In the genomic region with DNA sequence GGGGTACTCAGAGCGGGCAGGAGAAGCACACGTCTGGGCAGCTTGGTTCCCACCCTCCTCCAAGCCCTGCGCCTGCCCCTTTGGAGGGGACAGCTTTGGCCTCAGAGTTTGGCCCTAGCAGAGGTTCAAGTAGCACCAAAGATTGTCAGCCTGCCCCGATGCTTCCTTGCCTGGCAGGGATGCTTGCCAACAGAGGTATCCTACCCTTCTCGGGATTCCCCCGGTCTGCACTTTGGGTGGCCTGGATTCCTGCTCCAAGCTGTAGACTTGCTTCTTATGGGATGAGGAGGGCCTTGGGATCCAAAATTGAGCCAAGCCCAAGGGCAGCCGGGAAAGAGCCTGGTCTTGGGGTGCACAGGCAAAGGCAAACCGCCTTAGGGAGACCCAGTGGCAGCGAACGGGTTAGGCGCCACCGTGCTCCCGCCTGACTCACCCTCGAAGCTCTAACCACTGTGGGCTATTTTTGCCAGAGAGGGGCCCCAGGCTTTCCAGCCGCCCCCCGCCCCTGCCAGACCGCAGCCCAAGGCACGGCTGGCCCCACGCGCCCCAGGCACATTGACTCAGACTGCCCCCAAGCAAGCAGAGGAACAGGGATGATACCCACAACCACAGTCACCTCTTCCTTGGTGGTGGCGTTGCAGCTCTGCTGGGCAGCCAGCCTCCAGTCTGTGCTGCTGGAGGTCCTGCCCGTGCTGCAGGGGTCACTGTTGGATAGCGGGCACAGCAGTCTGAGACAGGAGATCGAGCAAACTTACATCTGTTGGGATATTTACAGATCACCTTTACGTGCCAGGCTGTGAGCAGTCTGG, we compare ENCODE assay signal across 11 cellular contexts. TPM values are rescaled to one million over a fixed set of nuclear protein-coding genes. Genes with fewer than 3 reads are reported as not detected.
DNase-seq lines count a peak whose midpoint lies in the region; ATAC-seq and TF ChIP-seq lines count a peak whose summit lies in the region.
"Had no signal": no experiment of that assay in that cellular context is flagged by ENCODE, and none has a peak within 500 bp of the region (broad histone marks: within the 10 kb centered on the region; RNA-seq: fewer than 3 reads in every experiment).

No MANE protein-coding gene starts in this region.

- H3K4me3 Mint-ChIP-seq in activated CD4-positive, alpha-beta T cell treated with anti-CD3 and anti-CD28 coated beads for 36 hours: no peak overlapping the region

- peak; percentile 14 for ATAC-seq in activated CD4-positive, alpha-beta T cell treated with anti-CD3 and anti-CD28 coated beads for 36 hours
- ATAC-seq in PC-3 (no peak), HG02884 (IDR thresholded peaks at IDR 0.05; ENCODE audit: unreplicated experiment) (no peak)

- POLR2A ChIA-PET in activated CD4-positive, alpha-beta T cell treated with anti-CD3 and anti-CD28 coated beads for 36 hours (lab: Charles Lee): interaction anchor here (0.6 kb wide), 1 partner anchor 42 kb away, joined by 3 read pairs; no protein-coding TSS in a partner anchor
- POLR2A ChIA-PET in PC-3 (lab: Charles Lee; ENCODE audit: unreplicated experiment): no interaction called here

- peak overlapping the region; percentile 88 for H3K4me2 ChIP-seq in PC-3 (ENCODE audit: low read length)

- in situ Hi-C loops in brain microvascular endothelial cell (cut with HindIII; ENCODE audit: low pct_ligation_motif_present, low sequenced_read_pairs): no loop called here

- no peaks in the 10 kb centered on the region for H4K20me1 ChIP-seq in PC-3 (ENCODE audit: low read length)

- DNase-seq in activated CD4-positive, alpha-beta T cell treated with anti-CD3 and anti-CD28 coated beads for 36 hours: peak; percentile 60
- no peak for DNase-seq in activated CD4-positive, alpha-beta T cell treated with anti-CD3 and anti-CD28 coated beads, Interleukin-2, amount 50 U/mL, for 4 hours
- no peak for DNase-seq in PC-3
- no peak for DNase-seq in brain microvascular endothelial cell
- DNase-seq in stimulated activated CD4-positive, alpha-beta T cell treated with anti-CD3 and anti-CD28 coated beads, Interleukin-4, amount 100 ng/mL, for 24 hours: peak; percentile 35
- no peak for DNase-seq in central memory CD4-positive, alpha-beta T cell
- no peak for DNase-seq in NCI-H2081 treated with DMSO at 0.1 percent for 48 hours (lab: John Stamatoyannopoulos, UW)
- DNase-seq: C1 segment of cervical spinal cord had no signal

- H3K4me1 Mint-ChIP-seq in activated CD4-positive, alpha-beta T cell treated with anti-CD3 and anti-CD28 coated beads for 36 hours: peaks cover 49% of the 10 kb centered on the region

- H3K4me3 ChIP-seq in PC-3 (ENCODE audit: low read length) (no peak overlapping the region), brain microvascular endothelial cell (ENCODE audit: low read depth, low read length) (no peak overlapping the region)

- H3K36me3 Mint-ChIP-seq in activated CD4-positive, alpha-beta T cell treated with anti-CD3 and anti-CD28 coated beads for 36 hours (ENCODE audit: low read depth): no peaks in the 10 kb centered on the region

- no peaks in the 10 kb centered on the region for H3K36me3 ChIP-seq in PC-3 (ENCODE audit: low read depth, low read length)
- no peaks in the 10 kb centered on the region for H3K36me3 ChIP-seq in brain microvascular endothelial cell (replicated peaks)
- H3K36me3 ChIP-seq: neutrophil, upper lobe of right lung had no signal

- no peaks in the 10 kb centered on the region for H3K79me2 ChIP-seq in PC-3 (ENCODE audit: low read length)

- no peaks in the 10 kb centered on the region for H3K9me2 ChIP-seq in PC-3 (replicated peaks; ENCODE audit: low read length)

- H3K9ac ChIP-seq in PC-3 (ENCODE audit: low read length): no peak overlapping the region

- H3K9me3 ChIP-seq in PC-3 (ENCODE audit: low read length): no peaks in the 10 kb centered on the region
- H3K9me3 ChIP-seq: neutrophil, upper lobe of right lung had no signal

- no peak overlapping the region for H3K27ac Mint-ChIP-seq in activated CD4-positive, alpha-beta T cell treated with anti-CD3 and anti-CD28 coated beads for 36 hours

- no peak for TF ChIP-seq CTCF in PC-3 (conservative IDR thresholded peaks at IDR 0.05; ENCODE audit: low read depth, low read length)
- TF ChIP-seq CTCF in brain microvascular endothelial cell (IDR thresholded peaks at IDR 0.05; ENCODE audit: low read depth, low read length, missing control alignments): peak; percentile 39

- 0 out of 2 replicates have a peak, but pooled peaks cover 7% of the 10 kb centered on the region for H3K4me1 ChIP-seq in PC-3 (ENCODE audit: insufficient read depth, low read length)

- intact Hi-C loops in activated CD4-positive, alpha-beta T cell treated with anti-CD3 and anti-CD28 coated beads for 36 hours (cut with DNase I, micrococcal nuclease): loop anchor here in 1 of 2 experiments (10.0 kb wide), 1 partner anchor 968 kb away; the partner anchor contains the start of gene COL2A1
- intact Hi-C loops in PC-3 (cut with micrococcal nuclease): no loop called here

- H3K9me3 Mint-ChIP-seq in activated CD4-positive, alpha-beta T cell treated with anti-CD3 and anti-CD28 coated beads for 36 hours (ENCODE audit: low read depth): no peaks in the 10 kb centered on the region

- CTCF ChIA-PET in activated CD4-positive, alpha-beta T cell treated with anti-CD3 and anti-CD28 coated beads for 36 hours (lab: Charles Lee): interaction anchor here (0.5 to 4.0 kb wide), 7 partner anchors 15 to 270 kb away, joined by 3 to 22 read pairs (median 3); a partner anchor contains a TSS
- CTCF ChIA-PET in PC-3 (lab: Charles Lee): no interaction called here

- H3K27me3 Mint-ChIP-seq in activated CD4-positive, alpha-beta T cell treated with anti-CD3 and anti-CD28 coated beads for 36 hours: peaks cover 59% of the 10 kb centered on the region

- peak overlapping the region; percentile 83 for H2AFZ ChIP-seq in PC-3 (ENCODE audit: low read length)

- H3K27ac ChIP-seq in PC-3 (ENCODE audit: low read length) (no peak overlapping the region), brain microvascular endothelial cell (no peak overlapping the region)
- H3K27ac ChIP-seq: neutrophil, upper lobe of right lung had no signal

- H3K27me3 ChIP-seq in PC-3 (ENCODE audit: low read length): peaks cover 2% of the 10 kb centered on the region; the same call in 1 of the 2 replicates
- H3K27me3 ChIP-seq in brain microvascular endothelial cell (replicated peaks): peaks cover 40% of the 10 kb centered on the region

- BruUV-seq in PC-3 (replicated peaks; lab: Mats Ljungman, UMichigan): no TSS peak

- H3F3A ChIP-seq in PC-3 (ENCODE audit: low read length, unreplicated experiment): no peaks in the 10 kb centered on the region

RNA-seq across cellular contexts. Expression of gene WNT10B, which starts 0.9 kb away (rescaled TPM):
- total RNA-seq in activated CD4-positive, alpha-beta T cell treated with anti-CD3 and anti-CD28 coated beads for 36 hours: under 1 TPM; 0.16 to 0.18 TPM
- total RNA-seq in PC-3 (2014; rRNA removed): 3.7 and 7.4 TPM in 2 replicates

RNA-seq across cellular contexts. Expression of gene WNT1, which starts 5.7 kb away (rescaled TPM):
- not detected for total RNA-seq in activated CD4-positive, alpha-beta T cell treated with anti-CD3 and anti-CD28 coated beads for 36 hours
- total RNA-seq in PC-3 (2014; rRNA removed): not detected in 2 replicates
- total RNA-seq: upper lobe of right lung had no signal

RNA-seq across cellular contexts. Expression of gene ARF3, which starts 15.1 kb away (rescaled TPM):
- 10 to 100 TPM; 84.7 to 96.1 TPM for total RNA-seq in activated CD4-positive, alpha-beta T cell treated with anti-CD3 and anti-CD28 coated beads for 36 hours
- 85.5 and 93.0 TPM in 2 replicates for total RNA-seq in PC-3 (2014; rRNA removed)

RNA-seq across cellular contexts. Expression of gene DDN, which starts 26.8 kb away (rescaled TPM):
- total RNA-seq in activated CD4-positive, alpha-beta T cell treated with anti-CD3 and anti-CD28 coated beads for 36 hours: under 1 TPM; 0.48 to 0.61 TPM
- total RNA-seq in PC-3 (2014; rRNA removed): 3.5 and 5.6 TPM in 2 replicates
- total RNA-seq: upper lobe of right lung had no signal

RNA-seq across cellular contexts. Expression of gene PRKAG1, which starts 46.2 kb away (rescaled TPM):
- total RNA-seq in activated CD4-positive, alpha-beta T cell treated with anti-CD3 and anti-CD28 coated beads for 36 hours: 10 to 100 TPM; 54.5 to 62.6 TPM
- 62.1 and 66.5 TPM in 2 replicates for total RNA-seq in PC-3 (2014; rRNA removed)

Comparison
In these comparisons a context has a peak if more than half of its experiments do, and no peak if none do; other contexts are left out.
1. DNase-seq: peak in activated CD4-positive, alpha-beta T cell treated with anti-CD3 and anti-CD28 coated beads for 36 hours (single experiment) and stimulated activated CD4-positive, alpha-beta T cell treated with anti-CD3 and anti-CD28 coated beads, Interleukin-4, amount 100 ng/mL, for 24 hours (single experiment); none in activated CD4-positive, alpha-beta T cell treated with anti-CD3 and anti-CD28 coated beads, Interleukin-2, amount 50 U/mL, for 4 hours (0 of 2), PC-3 (single experiment), brain microvascular endothelial cell (single experiment), central memory CD4-positive, alpha-beta T cell (single experiment) and NCI-H2081 treated with DMSO at 0.1 percent for 48 hours (single experiment).